Comparison of ENCODE assay signal across 1 cellular context in genomic region chr2:72723769-72724370, GRCh38.
TF ChIP-seq lines count a peak whose summit lies in the region.

No MANE protein-coding gene starts in this region.

TF ChIP-seq in HepG2, 621 proteins besides CTCF, POLR2A, EP300 and RAD21 (continued from another document and continues in another):
- TF ChIP-seq, protein P1, sequence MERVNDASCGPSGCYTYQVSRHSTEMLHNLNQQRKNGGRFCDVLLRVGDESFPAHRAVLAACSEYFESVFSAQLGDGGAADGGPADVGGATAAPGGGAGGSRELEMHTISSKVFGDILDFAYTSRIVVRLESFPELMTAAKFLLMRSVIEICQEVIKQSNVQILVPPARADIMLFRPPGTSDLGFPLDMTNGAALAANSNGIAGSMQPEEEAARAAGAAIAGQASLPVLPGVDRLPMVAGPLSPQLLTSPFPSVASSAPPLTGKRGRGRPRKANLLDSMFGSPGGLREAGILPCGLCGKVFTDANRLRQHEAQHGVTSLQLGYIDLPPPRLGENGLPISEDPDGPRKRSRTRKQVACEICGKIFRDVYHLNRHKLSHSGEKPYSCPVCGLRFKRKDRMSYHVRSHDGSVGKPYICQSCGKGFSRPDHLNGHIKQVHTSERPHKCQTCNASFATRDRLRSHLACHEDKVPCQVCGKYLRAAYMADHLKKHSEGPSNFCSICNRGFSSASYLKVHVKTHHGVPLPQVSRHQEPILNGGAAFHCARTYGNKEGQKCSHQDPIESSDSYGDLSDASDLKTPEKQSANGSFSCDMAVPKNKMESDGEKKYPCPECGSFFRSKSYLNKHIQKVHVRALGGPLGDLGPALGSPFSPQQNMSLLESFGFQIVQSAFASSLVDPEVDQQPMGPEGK (CRISPR knock-in tag; IDR thresholded peaks at IDR 0.05): no peak
- no peak for TF ChIP-seq HIC2 (CRISPR knock-in tag; IDR thresholded peaks at IDR 0.05; ENCODE audit: low read depth)
- TF ChIP-seq SAP130 (CRISPR knock-in tag; IDR thresholded peaks at IDR 0.05; ENCODE audit: low read depth): peak; percentile 59
- TF ChIP-seq FOXA3 (CRISPR knock-in tag; IDR thresholded peaks at IDR 0.05): peak; percentile 78
- TF ChIP-seq FOXO1 (CRISPR knock-in tag; IDR thresholded peaks at IDR 0.05): peak; percentile 77
- no peak for TF ChIP-seq ZNF180 (CRISPR knock-in tag; IDR thresholded peaks at IDR 0.05; ENCODE audit: borderline replicate concordance, low read depth)
- TF ChIP-seq TARDBP (CRISPR knock-in tag; IDR thresholded peaks at IDR 0.05): peak; percentile 85
- TF ChIP-seq, protein P2, sequence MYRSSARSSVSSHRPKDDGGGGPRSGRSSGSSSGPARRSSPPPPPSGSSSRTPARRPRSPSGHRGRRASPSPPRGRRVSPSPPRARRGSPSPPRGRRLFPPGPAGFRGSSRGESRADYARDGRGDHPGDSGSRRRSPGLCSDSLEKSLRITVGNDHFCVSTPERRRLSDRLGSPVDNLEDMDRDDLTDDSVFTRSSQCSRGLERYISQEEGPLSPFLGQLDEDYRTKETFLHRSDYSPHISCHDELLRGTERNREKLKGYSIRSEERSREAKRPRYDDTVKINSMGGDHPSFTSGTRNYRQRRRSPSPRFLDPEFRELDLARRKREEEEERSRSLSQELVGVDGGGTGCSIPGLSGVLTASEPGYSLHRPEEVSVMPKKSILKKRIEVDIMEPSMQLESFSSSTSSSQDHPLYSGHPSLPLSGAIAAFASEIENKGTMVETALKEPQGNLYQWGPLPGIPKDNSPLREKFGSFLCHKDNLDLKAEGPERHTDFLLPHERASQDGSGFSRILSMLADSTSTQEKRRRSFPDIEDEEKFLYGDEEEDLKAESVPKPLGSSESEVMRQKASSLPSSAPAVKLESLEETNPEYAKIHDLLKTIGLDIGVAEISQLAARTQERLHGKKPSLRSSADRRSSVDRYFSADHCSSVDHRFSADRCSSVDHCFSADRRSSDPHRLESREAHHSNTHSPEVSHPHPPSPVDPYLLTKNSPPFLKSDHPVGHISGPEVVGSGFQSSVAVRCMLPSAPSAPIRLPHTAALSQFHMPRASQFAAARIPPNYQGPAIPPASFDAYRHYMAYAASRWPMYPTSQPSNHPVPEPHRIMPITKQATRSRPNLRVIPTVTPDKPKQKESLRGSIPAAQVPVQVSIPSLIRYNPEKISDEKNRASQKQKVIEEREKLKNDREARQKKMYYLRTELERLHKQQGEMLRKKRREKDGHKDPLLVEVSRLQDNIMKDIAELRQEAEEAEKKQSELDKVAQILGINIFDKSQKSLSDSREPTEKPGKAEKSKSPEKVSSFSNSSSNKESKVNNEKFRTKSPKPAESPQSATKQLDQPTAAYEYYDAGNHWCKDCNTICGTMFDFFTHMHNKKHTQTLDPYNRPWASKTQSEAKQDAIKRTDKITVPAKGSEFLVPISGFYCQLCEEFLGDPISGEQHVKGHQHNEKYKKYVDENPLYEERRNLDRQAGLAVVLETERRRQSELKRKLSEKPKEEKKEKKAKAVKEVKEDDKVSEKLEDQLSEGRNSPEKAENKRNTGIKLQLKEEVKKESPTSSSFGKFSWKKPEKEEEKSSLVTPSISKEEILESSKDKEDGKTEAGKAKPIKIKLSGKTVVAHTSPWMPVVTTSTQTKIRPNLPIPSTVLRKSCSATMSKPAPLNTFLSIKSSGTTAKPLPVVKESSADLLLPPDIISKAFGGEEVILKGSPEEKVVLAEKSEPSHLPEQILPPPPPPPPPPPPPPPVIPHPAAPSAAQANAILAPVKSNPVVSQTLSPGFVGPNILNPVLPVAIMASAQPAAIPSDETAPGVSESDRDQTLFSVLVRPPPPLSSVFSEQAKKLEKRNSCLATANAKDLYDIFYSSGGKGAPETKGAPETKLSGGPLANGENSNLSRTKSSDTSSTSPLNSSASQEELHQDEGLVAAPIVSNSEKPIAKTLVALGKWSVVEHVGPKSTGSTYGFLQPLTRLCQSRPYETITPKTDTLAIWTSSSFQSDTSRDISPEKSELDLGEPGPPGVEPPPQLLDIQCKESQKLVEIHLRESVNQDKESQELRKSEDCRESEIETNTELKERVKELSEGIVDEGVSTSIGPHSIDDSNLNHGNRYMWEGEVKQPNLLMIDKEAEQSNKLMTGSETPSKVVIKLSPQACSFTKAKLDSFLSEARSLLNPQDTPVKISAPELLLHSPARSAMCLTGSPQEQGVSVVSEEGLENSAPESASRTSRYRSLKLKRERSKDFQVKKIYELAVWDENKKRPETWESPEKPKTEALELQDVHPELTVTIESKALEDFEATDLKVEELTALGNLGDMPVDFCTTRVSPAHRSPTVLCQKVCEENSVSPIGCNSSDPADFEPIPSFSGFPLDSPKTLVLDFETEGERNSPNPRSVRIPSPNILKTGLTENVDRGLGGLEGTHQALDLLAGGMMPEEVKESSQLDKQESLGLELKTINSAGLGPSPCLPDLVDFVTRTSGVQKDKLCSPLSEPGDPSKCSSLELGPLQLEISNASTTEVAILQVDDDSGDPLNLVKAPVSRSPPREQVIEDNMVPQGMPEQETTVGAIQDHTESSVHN (CRISPR knock-in tag; IDR thresholded peaks at IDR 0.05): no peak
- TF ChIP-seq, protein P3, sequence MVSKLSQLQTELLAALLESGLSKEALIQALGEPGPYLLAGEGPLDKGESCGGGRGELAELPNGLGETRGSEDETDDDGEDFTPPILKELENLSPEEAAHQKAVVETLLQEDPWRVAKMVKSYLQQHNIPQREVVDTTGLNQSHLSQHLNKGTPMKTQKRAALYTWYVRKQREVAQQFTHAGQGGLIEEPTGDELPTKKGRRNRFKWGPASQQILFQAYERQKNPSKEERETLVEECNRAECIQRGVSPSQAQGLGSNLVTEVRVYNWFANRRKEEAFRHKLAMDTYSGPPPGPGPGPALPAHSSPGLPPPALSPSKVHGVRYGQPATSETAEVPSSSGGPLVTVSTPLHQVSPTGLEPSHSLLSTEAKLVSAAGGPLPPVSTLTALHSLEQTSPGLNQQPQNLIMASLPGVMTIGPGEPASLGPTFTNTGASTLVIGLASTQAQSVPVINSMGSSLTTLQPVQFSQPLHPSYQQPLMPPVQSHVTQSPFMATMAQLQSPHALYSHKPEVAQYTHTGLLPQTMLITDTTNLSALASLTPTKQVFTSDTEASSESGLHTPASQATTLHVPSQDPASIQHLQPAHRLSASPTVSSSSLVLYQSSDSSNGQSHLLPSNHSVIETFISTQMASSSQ (IDR thresholded peaks at IDR 0.05; ENCODE audit: low read depth): peak; percentile 98
- TF ChIP-seq, protein P3 (CRISPR knock-in tag; IDR thresholded peaks at IDR 0.05; ENCODE audit: borderline replicate concordance): peak; percentile 99
- TF ChIP-seq, protein P4, sequence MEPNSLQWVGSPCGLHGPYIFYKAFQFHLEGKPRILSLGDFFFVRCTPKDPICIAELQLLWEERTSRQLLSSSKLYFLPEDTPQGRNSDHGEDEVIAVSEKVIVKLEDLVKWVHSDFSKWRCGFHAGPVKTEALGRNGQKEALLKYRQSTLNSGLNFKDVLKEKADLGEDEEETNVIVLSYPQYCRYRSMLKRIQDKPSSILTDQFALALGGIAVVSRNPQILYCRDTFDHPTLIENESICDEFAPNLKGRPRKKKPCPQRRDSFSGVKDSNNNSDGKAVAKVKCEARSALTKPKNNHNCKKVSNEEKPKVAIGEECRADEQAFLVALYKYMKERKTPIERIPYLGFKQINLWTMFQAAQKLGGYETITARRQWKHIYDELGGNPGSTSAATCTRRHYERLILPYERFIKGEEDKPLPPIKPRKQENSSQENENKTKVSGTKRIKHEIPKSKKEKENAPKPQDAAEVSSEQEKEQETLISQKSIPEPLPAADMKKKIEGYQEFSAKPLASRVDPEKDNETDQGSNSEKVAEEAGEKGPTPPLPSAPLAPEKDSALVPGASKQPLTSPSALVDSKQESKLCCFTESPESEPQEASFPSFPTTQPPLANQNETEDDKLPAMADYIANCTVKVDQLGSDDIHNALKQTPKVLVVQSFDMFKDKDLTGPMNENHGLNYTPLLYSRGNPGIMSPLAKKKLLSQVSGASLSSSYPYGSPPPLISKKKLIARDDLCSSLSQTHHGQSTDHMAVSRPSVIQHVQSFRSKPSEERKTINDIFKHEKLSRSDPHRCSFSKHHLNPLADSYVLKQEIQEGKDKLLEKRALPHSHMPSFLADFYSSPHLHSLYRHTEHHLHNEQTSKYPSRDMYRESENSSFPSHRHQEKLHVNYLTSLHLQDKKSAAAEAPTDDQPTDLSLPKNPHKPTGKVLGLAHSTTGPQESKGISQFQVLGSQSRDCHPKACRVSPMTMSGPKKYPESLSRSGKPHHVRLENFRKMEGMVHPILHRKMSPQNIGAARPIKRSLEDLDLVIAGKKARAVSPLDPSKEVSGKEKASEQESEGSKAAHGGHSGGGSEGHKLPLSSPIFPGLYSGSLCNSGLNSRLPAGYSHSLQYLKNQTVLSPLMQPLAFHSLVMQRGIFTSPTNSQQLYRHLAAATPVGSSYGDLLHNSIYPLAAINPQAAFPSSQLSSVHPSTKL (CRISPR knock-in tag; IDR thresholded peaks at IDR 0.05): peak; percentile 91
- no peak for TF ChIP-seq NR1H2 (CRISPR knock-in tag; IDR thresholded peaks at IDR 0.05; ENCODE audit: borderline replicate concordance, low read depth)
- peak; percentile 68 for TF ChIP-seq MED1 (CRISPR knock-in tag; IDR thresholded peaks at IDR 0.05)
- no peak for TF ChIP-seq ARNT2 (CRISPR knock-in tag; IDR thresholded peaks at IDR 0.05; ENCODE audit: low read depth)
- peak; percentile 90; the same call in 1 of the 2 replicates for TF ChIP-seq HMG20A (CRISPR knock-in tag; IDR thresholded peaks at IDR 0.05; ENCODE audit: borderline replicate concordance)
- TF ChIP-seq, protein P5, sequence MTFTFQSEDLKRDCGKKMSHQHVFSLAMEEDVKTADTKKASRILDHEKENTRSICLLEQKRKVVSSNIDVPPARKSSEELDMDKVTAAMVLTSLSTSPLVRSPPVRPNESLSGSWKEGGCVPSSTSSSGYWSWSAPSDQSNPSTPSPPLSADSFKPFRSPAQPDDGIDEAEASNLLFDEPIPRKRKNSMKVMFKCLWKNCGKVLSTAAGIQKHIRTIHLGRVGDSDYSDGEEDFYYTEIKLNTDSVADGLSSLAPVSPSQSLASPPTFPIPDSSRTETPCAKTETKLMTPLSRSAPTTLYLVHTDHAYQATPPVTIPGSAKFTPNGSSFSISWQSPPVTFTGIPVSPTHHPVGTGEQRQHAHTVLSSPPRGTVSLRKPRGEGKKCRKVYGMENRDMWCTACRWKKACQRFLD (CRISPR knock-in tag; IDR thresholded peaks at IDR 0.05; ENCODE audit: borderline replicate concordance): no peak
- TF ChIP-seq KAT8 (CRISPR knock-in tag; IDR thresholded peaks at IDR 0.05): peak; percentile 70; the same call in 1 of the 2 replicates
- no peak for TF ChIP-seq AKNA (CRISPR knock-in tag; IDR thresholded peaks at IDR 0.05; ENCODE audit: borderline replicate concordance)
